25 cellular contexts compared by ENCODE assay signal in the genomic region with DNA sequence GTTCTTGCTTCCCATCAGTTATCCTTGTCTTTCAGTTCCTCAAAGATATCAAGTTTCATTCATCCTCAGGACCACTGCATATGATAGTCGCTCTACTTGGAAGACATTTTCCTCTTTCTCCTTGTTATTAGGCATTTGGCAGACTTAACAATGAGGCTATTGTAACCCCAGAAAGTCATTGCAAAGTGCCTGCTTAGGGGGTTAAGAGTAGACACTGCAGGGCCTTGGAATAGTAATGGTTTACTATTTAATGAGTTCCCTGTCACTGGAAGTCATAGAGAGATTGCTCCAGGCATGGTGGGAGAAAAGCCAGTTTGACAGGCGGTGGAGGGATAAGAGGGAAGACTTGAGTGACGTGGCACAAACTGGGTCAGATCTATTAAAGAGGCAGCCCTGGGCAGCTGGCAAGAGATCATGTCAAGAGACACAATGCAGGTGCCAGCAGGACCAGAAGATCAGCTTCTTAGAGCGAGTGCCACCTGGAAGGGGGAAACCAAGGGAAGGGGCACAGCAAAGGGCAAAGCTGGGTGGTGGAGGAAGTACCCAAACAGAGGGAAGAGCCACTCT. TPM values are rescaled to one million over a fixed set of nuclear protein-coding genes. Genes with fewer than 3 reads are reported as not detected.
DNase-seq lines count a peak whose midpoint lies in the region; ATAC-seq and TF ChIP-seq lines count a peak whose summit lies in the region.
"Had no signal": no experiment of that assay in that cellular context is flagged by ENCODE, and none has a peak within 500 bp of the region (broad histone marks: within the 10 kb centered on the region; RNA-seq: fewer than 3 reads in every experiment).

No MANE protein-coding gene starts in this region.

- H3F3A ChIP-seq in Loucy (ENCODE audit: low read depth) = peaks cover 16% of the 10 kb centered on the region

- peak overlapping the region; percentile 27 for H3K27ac Mint-ChIP-seq in CD4-positive, alpha-beta T cell
- H3K27ac Mint-ChIP-seq in nephron = peak overlapping the region in 2 of 3 experiments; percentile 7 to 94
- H3K27ac Mint-ChIP-seq: activated CD4-positive, alpha-beta memory T cell treated with anti-CD3 and anti-CD28 coated beads, Interleukin-2, amount 10 ng/mL, durations not matched to agents 7 days and 5 days; dendritic cell treated with granulocyte-macrophage colony-stimulating factor and Interleukin-4, amounts not matched to agents 40 ng/mL and 50 ng/mL, for 4 days; WTC11 had no signal

- peaks cover 74% of the 10 kb centered on the region for H3K4me1 ChIP-seq in Loucy (ENCODE audit: insufficient read depth, low read length, poor library complexity, severe bottlenecking)
- H3K4me1 ChIP-seq: prostate gland, vagina had no signal

- no peak for ATAC-seq in CD4-positive, alpha-beta T cell (ENCODE audit: poor library complexity)
- no peak for ATAC-seq in GM18867 (IDR thresholded peaks at IDR 0.05; ENCODE audit: unreplicated experiment)
- ATAC-seq: mucosa of descending colon, WTC11 had no signal

- intact Hi-C loops in CD4-positive, alpha-beta T cell (cut with DNase I, micrococcal nuclease) = loop anchor here (5.0 to 10.0 kb wide), 2 partner anchors 64 to 277 kb away; no protein-coding TSS in a partner anchor

- no peaks in the 10 kb centered on the region for H3K9me3 Mint-ChIP-seq in CD4-positive, alpha-beta T cell
- H3K9me3 Mint-ChIP-seq in nephron = peaks cover 3% of the 10 kb centered on the region
- H3K9me3 Mint-ChIP-seq: activated CD4-positive, alpha-beta memory T cell treated with anti-CD3 and anti-CD28 coated beads, Interleukin-2, amount 10 ng/mL, durations not matched to agents 7 days and 5 days; dendritic cell treated with granulocyte-macrophage colony-stimulating factor and Interleukin-4, amounts not matched to agents 40 ng/mL and 50 ng/mL, for 4 days had no signal

- no peak for DNase-seq in CD4-positive, alpha-beta T cell
- DNase-seq in globus pallidus (ENCODE audit: low spot score) (peak; percentile 56), mucosa of gallbladder (ENCODE audit: low spot score) (no peak), AG08395 (ENCODE audit: low spot score) (no peak)
- DNase-seq: activated CD4-positive, alpha-beta memory T cell treated with anti-CD3 and anti-CD28 coated beads, Interleukin-2, amount 10 ng/mL, durations not matched to agents 7 days and 5 days; activated T-cell treated with anti-CD3 and anti-CD28 coated beads for 4 hours; adrenal gland; Calu3; EL; H7; head of caudate nucleus; IMR-90; mucosa of descending colon; NCI-H2081 treated with DMSO at 0.1 percent for 48 hours; NCI-H446 treated with DMSO at 0.1 percent for 48 hours had no signal

- H3K36me3 ChIP-seq in Loucy (ENCODE audit: insufficient read depth, low read length) = peaks cover 6% of the 10 kb centered on the region; the same call in 1 of the 2 replicates
- H3K36me3 ChIP-seq: adrenal gland, prostate gland, vagina had no signal

- POLR2A ChIA-PET in CD4-positive, alpha-beta T cell (lab: Charles Lee) = interaction anchor here (1.0 kb wide), 1 partner anchor 70 kb away, joined by 3 read pairs; a partner anchor contains a TSS

- no peak overlapping the region for H3K4me3 ChIP-seq in Loucy (ENCODE audit: low read length, poor library complexity, severe bottlenecking)
- H3K4me3 ChIP-seq: adrenal gland, mucosa of descending colon, prostate gland, vagina had no signal

- H3K36me3 Mint-ChIP-seq in CD4-positive, alpha-beta T cell (ENCODE audit: low read depth) = peaks cover 9% of the 10 kb centered on the region
- H3K36me3 Mint-ChIP-seq in nephron (ENCODE audit: low read depth) = no peaks in the 10 kb centered on the region
- H3K36me3 Mint-ChIP-seq: WTC11 had no signal

- H3K9me2 ChIP-seq in Loucy (replicated peaks; ENCODE audit: low read depth, low read length) = no peaks in the 10 kb centered on the region

- H2AFZ ChIP-seq in Loucy (ENCODE audit: low read length) = no peak overlapping the region

- no peak overlapping the region for H3K27ac ChIP-seq in CD4-positive, alpha-beta T cell (ENCODE audit: low read depth, low read length)
- H3K27ac ChIP-seq: adrenal gland, neutrophil, prostate gland, vagina had no signal

- H3K9ac ChIP-seq in Loucy (ENCODE audit: low read depth, low read length, poor library complexity, severe bottlenecking) = peak overlapping the region; percentile 94

- peaks cover 57% of the 10 kb centered on the region for H3K4me1 Mint-ChIP-seq in CD4-positive, alpha-beta T cell (ENCODE audit: low read depth)
- H3K4me1 Mint-ChIP-seq in nephron = peaks cover 5% of the 10 kb centered on the region

- H3K4me2 ChIP-seq in Loucy (ENCODE audit: low read depth, low read length, poor library complexity, severe bottlenecking) = peak overlapping the region; percentile 35

- no peak overlapping the region for H3K4me3 Mint-ChIP-seq in CD4-positive, alpha-beta T cell
- H3K4me3 Mint-ChIP-seq in nephron = peak overlapping the region in 1 of 3 experiments; percentile 1
- H3K4me3 Mint-ChIP-seq: activated CD4-positive, alpha-beta memory T cell treated with anti-CD3 and anti-CD28 coated beads, Interleukin-2, amount 10 ng/mL, durations not matched to agents 7 days and 5 days; dendritic cell treated with granulocyte-macrophage colony-stimulating factor and Interleukin-4, amounts not matched to agents 40 ng/mL and 50 ng/mL, for 4 days; WTC11 had no signal

- no peak for TF ChIP-seq CTCF in CD4-positive, alpha-beta T cell (IDR thresholded peaks at IDR 0.05)
- TF ChIP-seq CTCF in Loucy (conservative IDR thresholded peaks at IDR 0.05; ENCODE audit: low read length) = no peak
- no peak for TF ChIP-seq CTCF in nephron (IDR thresholded peaks at IDR 0.05; ENCODE audit: unreplicated experiment in 3 of 3)

- no peaks in the 10 kb centered on the region for H3K27me3 ChIP-seq in CD4-positive, alpha-beta T cell (ENCODE audit: control insufficient read depth, insufficient read depth, low read length)
- no peaks in the 10 kb centered on the region for H3K27me3 ChIP-seq in Loucy (ENCODE audit: insufficient read depth, low read length, poor library complexity, severe bottlenecking)
- H3K27me3 ChIP-seq: adrenal gland, neutrophil, vagina had no signal

- no peaks in the 10 kb centered on the region for H3K9me3 ChIP-seq in CD4-positive, alpha-beta T cell (ENCODE audit: control insufficient read depth, low read length)
- H3K9me3 ChIP-seq in Loucy (ENCODE audit: insufficient read depth, low read depth, low read length) = peaks cover 8% of the 10 kb centered on the region; the same call in 1 of the 2 replicates
- H3K9me3 ChIP-seq: adrenal gland, mucosa of descending colon, neutrophil, prostate gland, vagina had no signal

- H4K20me1 ChIP-seq in Loucy (ENCODE audit: insufficient read depth, low read length, poor library complexity, severe bottlenecking) = no peaks in the 10 kb centered on the region

- H3K27me3 Mint-ChIP-seq in CD4-positive, alpha-beta T cell = no peaks in the 10 kb centered on the region
- H3K27me3 Mint-ChIP-seq in nephron (ENCODE audit: low read depth) = peaks cover under 1% of the 10 kb centered on the region

- CTCF ChIA-PET in CD4-positive, alpha-beta T cell (lab: Charles Lee) = no interaction called here

- 0 out of 2 replicates have a peak, but pooled peaks cover 4% of the 10 kb centered on the region for H3K79me2 ChIP-seq in Loucy (ENCODE audit: insufficient read depth, low read length)

RNA-seq across cellular contexts. Expression of a gene that starts 16.8 kb away (rescaled TPM):
- total RNA-seq in CD4-positive, alpha-beta T cell = not detected
- 13.3 TPM for total RNA-seq in mucosa of gallbladder
- total RNA-seq: activated CD4-positive, alpha-beta memory T cell treated with anti-CD3 and anti-CD28 coated beads, Interleukin-2, amount 10 ng/mL, durations not matched to agents 7 days and 5 days; Calu3; H7; IMR-90; M059J; mucosa of descending colon; skeletal muscle tissue; vagina had no signal

Comparison
In these comparisons a context has a peak if more than half of its experiments do, and no peak if none do; other contexts are left out.
1. RNA of a gene that starts 16.8 kb away (total RNA-seq): 13.3 TPM in mucosa of gallbladder (single experiment); not detected in CD4-positive, alpha-beta T cell; every median in the first group is over 10 times any median in the second.